ENCODE assay signal across 10 cellular contexts in genomic region chr3:12750223-12750622, GRCh38. TPM values are rescaled to one million over a fixed set of nuclear protein-coding genes. Genes with fewer than 3 reads are reported as not detected.
A peak's percentile ranks its signal among the peaks of the same experiment; 100 is the strongest.
DNase-seq lines count a peak whose midpoint lies in the region; ATAC-seq, FAIRE-seq and TF ChIP-seq lines count a peak whose summit lies in the region.
"Had no signal": no experiment of that assay in that cellular context is flagged by ENCODE, and none has a peak within 500 bp of the region (broad histone marks: within the 10 kb centered on the region; RNA-seq: fewer than 3 reads in every experiment).

No MANE protein-coding gene starts in this region.

- CTCF ChIA-PET in activated CD8-positive, alpha-beta T cell treated with anti-CD3 and anti-CD28 coated beads for 36 hours (lab: Charles Lee), result no interaction called here
- CTCF ChIA-PET in activated CD8-positive, alpha-beta T cell treated with anti-CD3 and anti-CD28 coated beads, Interleukin-2, amount 10 ng/mL, durations not matched to agents 7 days and 5 days (lab: Charles Lee), result interaction anchor here (0.9 kb wide), 1 partner anchor 44 kb away, joined by 3 read pairs; no protein-coding TSS in a partner anchor
- CTCF ChIA-PET in PC-3 (lab: Charles Lee), result interaction anchor here (1.2 kb wide), 1 partner anchor 13 kb away, joined by 3 read pairs; no protein-coding TSS in a partner anchor
- CTCF ChIA-PET in naive thymus-derived CD4-positive, alpha-beta T cell (lab: Charles Lee), result no interaction called here

- no peaks in the 10 kb centered on the region for H3K36me3 Mint-ChIP-seq in activated CD8-positive, alpha-beta T cell treated with anti-CD3 and anti-CD28 coated beads for 36 hours (ENCODE audit: low read depth)
- H3K36me3 Mint-ChIP-seq in activated CD8-positive, alpha-beta T cell treated with anti-CD3 and anti-CD28 coated beads, Interleukin-2, amount 10 ng/mL, durations not matched to agents 7 days and 5 days (ENCODE audit: low read depth), result no peaks in the 10 kb centered on the region
- H3K36me3 Mint-ChIP-seq in endothelial cell (ENCODE audit: low read depth, unreplicated experiment), result no peaks in the 10 kb centered on the region
- H3K36me3 Mint-ChIP-seq in naive thymus-derived CD4-positive, alpha-beta T cell, result no peaks in the 10 kb centered on the region
- H3K36me3 Mint-ChIP-seq: CD4-positive, CD25-positive, alpha-beta regulatory T cell had no signal

- no peaks in the 10 kb centered on the region for H4K20me1 ChIP-seq in PC-3 (ENCODE audit: low read length)

- no peak overlapping the region for H3K4me3 ChIP-seq in PC-3 (ENCODE audit: low read length)
- H3K4me3 ChIP-seq in stomach smooth muscle (ENCODE audit: low read length in 2 of 2), result no peak overlapping the region
- no peak overlapping the region for H3K4me3 ChIP-seq in naive thymus-derived CD4-positive, alpha-beta T cell (ENCODE audit: low read length)

- peak overlapping the region; percentile 47 for H3K9ac ChIP-seq in PC-3 (ENCODE audit: low read length)
- H3K9ac ChIP-seq in stomach smooth muscle (ENCODE audit: low read length in 2 of 2), result no peak overlapping the region

- H3K27ac ChIP-seq in PC-3 (ENCODE audit: low read length), result peak overlapping the region; percentile 87
- H3K27ac ChIP-seq in stomach smooth muscle (ENCODE audit: low read length), result peak overlapping the region; percentile 18
- no peak overlapping the region for H3K27ac ChIP-seq in naive thymus-derived CD4-positive, alpha-beta T cell (ENCODE audit: low read depth, low read length)

- H3K4me2 ChIP-seq in PC-3 (ENCODE audit: low read length), result peak overlapping the region; percentile 5; the same call in 1 of the 2 replicates

- POLR2A ChIA-PET in activated CD8-positive, alpha-beta T cell treated with anti-CD3 and anti-CD28 coated beads for 36 hours (lab: Charles Lee), result no interaction called here
- POLR2A ChIA-PET in activated CD8-positive, alpha-beta T cell treated with anti-CD3 and anti-CD28 coated beads, Interleukin-2, amount 10 ng/mL, durations not matched to agents 7 days and 5 days (lab: Charles Lee), result no interaction called here
- POLR2A ChIA-PET in PC-3 (lab: Charles Lee; ENCODE audit: unreplicated experiment), result no interaction called here
- POLR2A ChIA-PET in naive thymus-derived CD4-positive, alpha-beta T cell (lab: Charles Lee), result no interaction called here

- no peak for TF ChIP-seq CTCF in activated CD8-positive, alpha-beta T cell treated with anti-CD3 and anti-CD28 coated beads for 36 hours (IDR thresholded peaks at IDR 0.05)
- no peak for TF ChIP-seq CTCF in PC-3 (conservative IDR thresholded peaks at IDR 0.05; ENCODE audit: low read depth, low read length)
- TF ChIP-seq CTCF in endothelial cell (IDR thresholded peaks at IDR 0.05; ENCODE audit: unreplicated experiment), result no peak

- H3K9me3 ChIP-seq in PC-3 (ENCODE audit: low read length) (no peaks in the 10 kb centered on the region), stomach smooth muscle (ENCODE audit: control insufficient read depth in 2 of 2, low read length in 2 of 2) (no peaks in the 10 kb centered on the region)
- no peaks in the 10 kb centered on the region for H3K9me3 ChIP-seq in naive thymus-derived CD4-positive, alpha-beta T cell (ENCODE audit: control insufficient read depth in 2 of 3, low read length in 3 of 3)

- intact Hi-C loops in activated CD8-positive, alpha-beta T cell treated with anti-CD3 and anti-CD28 coated beads for 36 hours (cut with micrococcal nuclease), result no loop called here
- intact Hi-C loops in PC-3 (cut with micrococcal nuclease), result no loop called here
- intact Hi-C loops in naive thymus-derived CD4-positive, alpha-beta T cell (cut with micrococcal nuclease), result no loop called here

- peaks cover 5% of the 10 kb centered on the region; the same call in 1 of the 2 replicates for H3K79me2 ChIP-seq in PC-3 (ENCODE audit: low read length)

- H3K4me1 Mint-ChIP-seq in activated CD8-positive, alpha-beta T cell treated with anti-CD3 and anti-CD28 coated beads for 36 hours (ENCODE audit: low read depth), result peaks cover 10% of the 10 kb centered on the region
- H3K4me1 Mint-ChIP-seq in activated CD8-positive, alpha-beta T cell treated with anti-CD3 and anti-CD28 coated beads, Interleukin-2, amount 10 ng/mL, durations not matched to agents 7 days and 5 days (ENCODE audit: low read depth), result peaks cover 8% of the 10 kb centered on the region
- peaks cover 10% of the 10 kb centered on the region for H3K4me1 Mint-ChIP-seq in endothelial cell (ENCODE audit: unreplicated experiment)
- peaks cover 0 to 7% (median 0%) of the 10 kb centered on the region in 7 donors for H3K4me1 Mint-ChIP-seq in naive thymus-derived CD4-positive, alpha-beta T cell
- H3K4me1 Mint-ChIP-seq: CD4-positive, CD25-positive, alpha-beta regulatory T cell had no signal

- no peaks in the 10 kb centered on the region for H3K9me3 Mint-ChIP-seq in activated CD8-positive, alpha-beta T cell treated with anti-CD3 and anti-CD28 coated beads for 36 hours
- H3K9me3 Mint-ChIP-seq in activated CD8-positive, alpha-beta T cell treated with anti-CD3 and anti-CD28 coated beads, Interleukin-2, amount 10 ng/mL, durations not matched to agents 7 days and 5 days (ENCODE audit: insufficient read depth), result no peaks in the 10 kb centered on the region
- H3K9me3 Mint-ChIP-seq in endothelial cell (ENCODE audit: unreplicated experiment), result no peaks in the 10 kb centered on the region
- no peaks in the 10 kb centered on the region for H3K9me3 Mint-ChIP-seq in naive thymus-derived CD4-positive, alpha-beta T cell
- H3K9me3 Mint-ChIP-seq: CD4-positive, CD25-positive, alpha-beta regulatory T cell had no signal

- H3K27me3 ChIP-seq in PC-3 (ENCODE audit: low read length) (no peaks in the 10 kb centered on the region), stomach smooth muscle (ENCODE audit: control insufficient read depth in 1 of 2, insufficient read depth in 2 of 2, low read length in 2 of 2) (no peaks in the 10 kb centered on the region)
- no peaks in the 10 kb centered on the region for H3K27me3 ChIP-seq in naive thymus-derived CD4-positive, alpha-beta T cell (ENCODE audit: control insufficient read depth in 2 of 2, insufficient read depth in 2 of 2, low read length in 2 of 2)

- H3K4me3 Mint-ChIP-seq in activated CD8-positive, alpha-beta T cell treated with anti-CD3 and anti-CD28 coated beads for 36 hours, result no peak overlapping the region
- no peak overlapping the region for H3K4me3 Mint-ChIP-seq in activated CD8-positive, alpha-beta T cell treated with anti-CD3 and anti-CD28 coated beads, Interleukin-2, amount 10 ng/mL, durations not matched to agents 7 days and 5 days
- H3K4me3 Mint-ChIP-seq in endothelial cell (ENCODE audit: unreplicated experiment), result no peak overlapping the region
- no peak overlapping the region for H3K4me3 Mint-ChIP-seq in naive thymus-derived CD4-positive, alpha-beta T cell
- H3K4me3 Mint-ChIP-seq: CD4-positive, CD25-positive, alpha-beta regulatory T cell had no signal

- no peaks in the 10 kb centered on the region; the same call in 1 of the 2 replicates for H3K36me3 ChIP-seq in PC-3 (ENCODE audit: low read depth, low read length)
- no peaks in the 10 kb centered on the region for H3K36me3 ChIP-seq in stomach smooth muscle (ENCODE audit: control insufficient read depth in 2 of 2, insufficient read depth in 2 of 2, low read length in 2 of 2)
- H3K36me3 ChIP-seq in naive thymus-derived CD4-positive, alpha-beta T cell (ENCODE audit: control insufficient read depth in 2 of 3, insufficient read depth in 3 of 3, low read length in 3 of 3), result no peaks in the 10 kb centered on the region

- no peak for DNase-seq in activated CD8-positive, alpha-beta T cell treated with anti-CD3 and anti-CD28 coated beads for 36 hours
- DNase-seq in activated CD8-positive, alpha-beta T cell treated with anti-CD3 and anti-CD28 coated beads, Interleukin-2, amount 10 ng/mL, durations not matched to agents 7 days and 5 days, result no peak
- DNase-seq in PC-3, result peak; percentile 94
- peak; percentile 35 for DNase-seq in fibroblast of the conjunctiva (ENCODE audit: low read depth)
- DNase-seq in endothelial cell (ENCODE audit: low spot score), result no peak
- DNase-seq in naive thymus-derived CD4-positive, alpha-beta T cell, result no peak
- no peak for DNase-seq in GM19239 (ENCODE audit: insufficient read length, low spot score)

- no peaks in the 10 kb centered on the region for H3K9me2 ChIP-seq in PC-3 (replicated peaks; ENCODE audit: low read length)

- no peak for FAIRE-seq in GM19239 (lab: Jason Lieb, UNC)

- peak overlapping the region; percentile 51 for H2AFZ ChIP-seq in PC-3 (ENCODE audit: low read length)

- peaks cover 2% of the 10 kb centered on the region for H3K27me3 Mint-ChIP-seq in activated CD8-positive, alpha-beta T cell treated with anti-CD3 and anti-CD28 coated beads for 36 hours
- H3K27me3 Mint-ChIP-seq in activated CD8-positive, alpha-beta T cell treated with anti-CD3 and anti-CD28 coated beads, Interleukin-2, amount 10 ng/mL, durations not matched to agents 7 days and 5 days (ENCODE audit: low read depth), result peaks cover 9% of the 10 kb centered on the region
- H3K27me3 Mint-ChIP-seq in endothelial cell (ENCODE audit: unreplicated experiment), result peaks cover 3% of the 10 kb centered on the region
- peaks cover 0 to 16% (median 0%) of the 10 kb centered on the region in 5 donors for H3K27me3 Mint-ChIP-seq in naive thymus-derived CD4-positive, alpha-beta T cell

- peak overlapping the region; percentile 37 for H3K27ac Mint-ChIP-seq in activated CD8-positive, alpha-beta T cell treated with anti-CD3 and anti-CD28 coated beads for 36 hours
- H3K27ac Mint-ChIP-seq in activated CD8-positive, alpha-beta T cell treated with anti-CD3 and anti-CD28 coated beads, Interleukin-2, amount 10 ng/mL, durations not matched to agents 7 days and 5 days, result no peak overlapping the region
- no peak overlapping the region for H3K27ac Mint-ChIP-seq in endothelial cell (ENCODE audit: unreplicated experiment)
- H3K27ac Mint-ChIP-seq in naive thymus-derived CD4-positive, alpha-beta T cell, result no peak overlapping the region

- H3K4me1 ChIP-seq in PC-3 (ENCODE audit: insufficient read depth, low read length) (peaks cover 53% of the 10 kb centered on the region), stomach smooth muscle (ENCODE audit: control insufficient read depth, insufficient read depth, low read length) (peaks cover 7% of the 10 kb centered on the region)
- H3K4me1 ChIP-seq in naive thymus-derived CD4-positive, alpha-beta T cell (ENCODE audit: control insufficient read depth in 2 of 2, insufficient read depth in 2 of 2, low read length in 2 of 2), result no peaks in the 10 kb centered on the region

- peak; percentile 51 for ATAC-seq in activated CD8-positive, alpha-beta T cell treated with anti-CD3 and anti-CD28 coated beads for 36 hours
- ATAC-seq in activated CD8-positive, alpha-beta T cell treated with anti-CD3 and anti-CD28 coated beads, Interleukin-2, amount 10 ng/mL, durations not matched to agents 7 days and 5 days, result no peak
- peak; percentile 71 for ATAC-seq in PC-3
- ATAC-seq in naive thymus-derived CD4-positive, alpha-beta T cell, result no peak

- no peaks in the 10 kb centered on the region for H3F3A ChIP-seq in PC-3 (ENCODE audit: low read length, unreplicated experiment)

- BruUV-seq in PC-3 (replicated peaks; lab: Mats Ljungman, UMichigan), result no TSS peak

RNA-seq across cellular contexts. Expression of gene TMEM40, which starts 8.8 kb away (rescaled TPM):
- total RNA-seq in activated CD8-positive, alpha-beta T cell treated with anti-CD3 and anti-CD28 coated beads for 36 hours, result not detected
- total RNA-seq in activated CD8-positive, alpha-beta T cell treated with anti-CD3 and anti-CD28 coated beads, Interleukin-2, amount 10 ng/mL, durations not matched to agents 7 days and 5 days, result not detected
- 7.5 and 10.4 TPM in 2 replicates for total RNA-seq in PC-3 (2014; rRNA removed)
- not detected for total RNA-seq in endothelial cell (ENCODE audit: unreplicated experiment)
- 1 to 10 TPM in 1 of 5 experiments, not detected in 4; 1.1 TPM for total RNA-seq in naive thymus-derived CD4-positive, alpha-beta T cell
- polyA plus RNA-seq in naive thymus-derived CD4-positive, alpha-beta T cell, result not detected
- total RNA-seq: T-helper 1 cell treated with Interleukin-12 subunit alpha and Interleukin-12 subunit beta and Interleukin-4 antibody, amounts not matched to agents 30 ng/mL and 1 ng/mL, for 36 hours had no signal
- polyA plus RNA-seq: CD4-positive, CD25-positive, alpha-beta regulatory T cell had no signal

RNA-seq across cellular contexts. Expression of gene CAND2, which starts 46.3 kb away (rescaled TPM):
- 1 to 10 TPM; 1.5 to 1.9 TPM for total RNA-seq in activated CD8-positive, alpha-beta T cell treated with anti-CD3 and anti-CD28 coated beads for 36 hours
- total RNA-seq in activated CD8-positive, alpha-beta T cell treated with anti-CD3 and anti-CD28 coated beads, Interleukin-2, amount 10 ng/mL, durations not matched to agents 7 days and 5 days, result under 1 TPM; 0.31 to 0.53 TPM
- 2.4 and 4.8 TPM in 2 replicates for total RNA-seq in PC-3 (2014; rRNA removed)
- total RNA-seq in endothelial cell (ENCODE audit: unreplicated experiment), result 1.8 TPM
- total RNA-seq in naive thymus-derived CD4-positive, alpha-beta T cell, result 1 to 10 TPM in 4 of 5 experiments, under 1 TPM in 1; 0.15 to 8.2 (median 4.3) TPM
- polyA plus RNA-seq in naive thymus-derived CD4-positive, alpha-beta T cell, result 1 to 10 TPM; 3.4 to 5.5 TPM

Comparison
In these comparisons a context has a peak if more than half of its experiments do, and no peak if none do; other contexts are left out.
1. ATAC-seq: peak in activated CD8-positive, alpha-beta T cell treated with anti-CD3 and anti-CD28 coated beads for 36 hours (single experiment) and PC-3 (single experiment); none in activated CD8-positive, alpha-beta T cell treated with anti-CD3 and anti-CD28 coated beads, Interleukin-2, amount 10 ng/mL, durations not matched to agents 7 days and 5 days (single experiment) and naive thymus-derived CD4-positive, alpha-beta T cell (single experiment).
2. CTCF ChIA-PET loops: an anchor here in activated CD8-positive, alpha-beta T cell treated with anti-CD3 and anti-CD28 coated beads, Interleukin-2, amount 10 ng/mL, durations not matched to agents 7 days and 5 days (0.9 kb wide) and PC-3 (1.2 kb wide); none called in activated CD8-positive, alpha-beta T cell treated with anti-CD3 and anti-CD28 coated beads for 36 hours and naive thymus-derived CD4-positive, alpha-beta T cell.
3. DNase-seq: peak in PC-3 (single experiment) and fibroblast of the conjunctiva (single experiment); none in activated CD8-positive, alpha-beta T cell treated with anti-CD3 and anti-CD28 coated beads for 36 hours (single experiment), activated CD8-positive, alpha-beta T cell treated with anti-CD3 and anti-CD28 coated beads, Interleukin-2, amount 10 ng/mL, durations not matched to agents 7 days and 5 days (single experiment), endothelial cell (single experiment), naive thymus-derived CD4-positive, alpha-beta T cell (0 of 9) and GM19239 (single experiment).